ENCODE assay signal across 1 cellular context in the genomic region with DNA sequence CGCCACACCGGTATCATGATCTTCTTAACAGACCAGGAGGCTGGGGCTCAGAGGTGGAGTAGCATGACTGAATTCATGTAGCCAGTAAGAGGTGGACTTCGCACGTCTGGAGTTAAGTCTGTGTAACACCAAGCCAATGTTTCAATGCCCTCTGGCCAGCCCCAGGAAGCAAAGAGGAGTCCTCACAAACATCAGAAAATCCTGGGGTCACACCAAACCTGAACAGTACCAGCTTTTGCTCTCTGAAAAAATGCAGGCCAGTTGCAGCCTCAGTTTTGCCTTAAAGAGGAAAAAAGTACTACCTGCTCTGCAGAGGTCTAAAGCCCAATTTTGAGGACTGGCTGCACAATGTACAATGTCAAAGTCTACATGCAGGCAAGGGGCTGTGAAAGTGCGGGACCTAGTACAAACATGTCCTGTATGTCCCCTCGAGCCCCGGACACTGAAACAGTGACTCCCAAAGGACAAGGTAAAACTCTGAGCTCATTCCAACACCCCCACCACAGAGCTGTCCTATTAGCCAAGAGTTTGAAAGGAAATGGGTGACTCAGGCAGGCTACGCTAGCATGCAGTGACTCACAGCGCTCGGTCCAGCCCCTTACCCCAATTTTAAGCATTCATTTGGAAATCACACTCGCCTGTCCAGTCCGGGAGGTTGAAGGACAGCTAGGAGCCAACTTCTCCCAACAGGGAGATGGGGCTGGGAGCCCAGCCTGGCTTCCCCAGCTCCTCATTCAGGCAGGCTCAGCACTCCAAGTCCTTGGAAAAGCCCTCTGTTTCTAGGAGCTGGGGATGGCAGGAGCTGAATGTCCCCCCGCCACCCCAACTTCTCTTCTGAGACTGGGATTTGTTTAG.
A peak's percentile ranks its signal among the peaks of the same experiment; 100 is the strongest.
TF ChIP-seq lines count a peak whose summit lies in the region.

No MANE protein-coding gene starts in this region.

TF ChIP-seq in HepG2, 621 proteins besides CTCF, POLR2A, EP300 and RAD21 (continued from another document and continues in another):
- TF ChIP-seq, protein P1, sequence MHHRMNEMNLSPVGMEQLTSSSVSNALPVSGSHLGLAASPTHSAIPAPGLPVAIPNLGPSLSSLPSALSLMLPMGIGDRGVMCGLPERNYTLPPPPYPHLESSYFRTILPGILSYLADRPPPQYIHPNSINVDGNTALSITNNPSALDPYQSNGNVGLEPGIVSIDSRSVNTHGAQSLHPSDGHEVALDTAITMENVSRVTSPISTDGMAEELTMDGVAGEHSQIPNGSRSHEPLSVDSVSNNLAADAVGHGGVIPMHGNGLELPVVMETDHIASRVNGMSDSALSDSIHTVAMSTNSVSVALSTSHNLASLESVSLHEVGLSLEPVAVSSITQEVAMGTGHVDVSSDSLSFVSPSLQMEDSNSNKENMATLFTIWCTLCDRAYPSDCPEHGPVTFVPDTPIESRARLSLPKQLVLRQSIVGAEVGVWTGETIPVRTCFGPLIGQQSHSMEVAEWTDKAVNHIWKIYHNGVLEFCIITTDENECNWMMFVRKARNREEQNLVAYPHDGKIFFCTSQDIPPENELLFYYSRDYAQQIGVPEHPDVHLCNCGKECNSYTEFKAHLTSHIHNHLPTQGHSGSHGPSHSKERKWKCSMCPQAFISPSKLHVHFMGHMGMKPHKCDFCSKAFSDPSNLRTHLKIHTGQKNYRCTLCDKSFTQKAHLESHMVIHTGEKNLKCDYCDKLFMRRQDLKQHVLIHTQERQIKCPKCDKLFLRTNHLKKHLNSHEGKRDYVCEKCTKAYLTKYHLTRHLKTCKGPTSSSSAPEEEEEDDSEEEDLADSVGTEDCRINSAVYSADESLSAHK (CRISPR knock-in tag; IDR thresholded peaks at IDR 0.05; ENCODE audit: borderline replicate concordance), result 0 out of 2 replicates have a peak, but pooled peaks have one; percentile 15
- TF ChIP-seq ZC3H13 (CRISPR knock-in tag; IDR thresholded peaks at IDR 0.05), result no peak
- no peak for TF ChIP-seq FOXO4 (CRISPR knock-in tag; conservative IDR thresholded peaks at IDR 0.05)
- TF ChIP-seq ZNF264 (CRISPR knock-in tag; IDR thresholded peaks at IDR 0.05), result peak; percentile 76; the same call in 1 of the 2 replicates
- TF ChIP-seq KDM6A (CRISPR knock-in tag; IDR thresholded peaks at IDR 0.05; ENCODE audit: low read depth), result peak; percentile 33; the same call in 1 of the 2 replicates
- TF ChIP-seq ELF4 (CRISPR knock-in tag; IDR thresholded peaks at IDR 0.05; ENCODE audit: borderline replicate concordance), result no peak
- TF ChIP-seq CCAR2 (optimal IDR thresholded peaks at IDR 0.05; ENCODE audit: low read depth, low read length), result no peak
- TF ChIP-seq KAT7 (CRISPR knock-in tag; IDR thresholded peaks at IDR 0.05; ENCODE audit: borderline replicate concordance), result peak; percentile 66; the same call in 1 of the 2 replicates
- no peak for TF ChIP-seq ZNF800 (CRISPR knock-in tag; IDR thresholded peaks at IDR 0.05)
- peak; percentile 92 for TF ChIP-seq MYPOP (CRISPR knock-in tag; IDR thresholded peaks at IDR 0.05)
- TF ChIP-seq PCBP1 (IDR thresholded peaks at IDR 0.05; ENCODE audit: borderline replicate concordance, low read depth, low read length), result no peak
- no peak for TF ChIP-seq SIX4 (CRISPR knock-in tag; IDR thresholded peaks at IDR 0.05)
- TF ChIP-seq ZNF556 (CRISPR knock-in tag; IDR thresholded peaks at IDR 0.05; ENCODE audit: borderline replicate concordance), result peak; percentile 74
- peak; percentile 83; the same call in 1 of the 2 replicates for TF ChIP-seq STAT6 (CRISPR knock-in tag; IDR thresholded peaks at IDR 0.05; ENCODE audit: borderline replicate concordance)
- TF ChIP-seq, protein P2, sequence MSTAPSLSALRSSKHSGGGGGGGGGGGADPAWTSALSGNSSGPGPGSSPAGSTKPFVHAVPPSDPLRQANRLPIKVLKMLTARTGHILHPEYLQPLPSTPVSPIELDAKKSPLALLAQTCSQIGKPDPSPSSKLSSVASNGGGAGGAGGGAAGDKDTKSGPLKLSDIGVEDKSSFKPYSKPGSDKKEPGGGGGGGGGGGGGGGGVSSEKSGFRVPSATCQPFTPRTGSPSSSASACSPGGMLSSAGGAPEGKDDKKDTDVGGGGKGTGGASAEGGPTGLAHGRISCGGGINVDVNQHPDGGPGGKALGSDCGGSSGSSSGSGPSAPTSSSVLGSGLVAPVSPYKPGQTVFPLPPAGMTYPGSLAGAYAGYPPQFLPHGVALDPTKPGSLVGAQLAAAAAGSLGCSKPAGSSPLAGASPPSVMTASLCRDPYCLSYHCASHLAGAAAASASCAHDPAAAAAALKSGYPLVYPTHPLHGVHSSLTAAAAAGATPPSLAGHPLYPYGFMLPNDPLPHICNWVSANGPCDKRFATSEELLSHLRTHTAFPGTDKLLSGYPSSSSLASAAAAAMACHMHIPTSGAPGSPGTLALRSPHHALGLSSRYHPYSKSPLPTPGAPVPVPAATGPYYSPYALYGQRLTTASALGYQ (CRISPR knock-in tag; IDR thresholded peaks at IDR 0.05), result no peak
- TF ChIP-seq MBD4 (IDR thresholded peaks at IDR 0.05; ENCODE audit: borderline replicate concordance, low read length), result no peak
- peak; percentile 81; the same call in 1 of the 2 replicates for TF ChIP-seq ZNF12 (CRISPR knock-in tag; IDR thresholded peaks at IDR 0.05)
- TF ChIP-seq MAF1 (CRISPR knock-in tag; IDR thresholded peaks at IDR 0.05; ENCODE audit: borderline replicate concordance), result no peak
- peak; percentile 58; the same call in 1 of the 2 replicates for TF ChIP-seq SP2 (CRISPR knock-in tag; IDR thresholded peaks at IDR 0.05)
- no peak for TF ChIP-seq NFIC (IDR thresholded peaks at IDR 0.05; ENCODE audit: low read length)
- TF ChIP-seq PHF8 (CRISPR knock-in tag; IDR thresholded peaks at IDR 0.05), result no peak
- 0 out of 2 replicates have a peak, but pooled peaks have one; percentile 22 for TF ChIP-seq SMAD3 (CRISPR knock-in tag; IDR thresholded peaks at IDR 0.05)
- TF ChIP-seq NFE2 (CRISPR knock-in tag; IDR thresholded peaks at IDR 0.05), result no peak
- no peak for TF ChIP-seq DNMT1 (CRISPR knock-in tag; IDR thresholded peaks at IDR 0.05)
- TF ChIP-seq ZNF713 (CRISPR knock-in tag; IDR thresholded peaks at IDR 0.05), result no peak; the same call in 1 of the 2 replicates
- no peak for TF ChIP-seq ZFP36L1 (CRISPR knock-in tag; IDR thresholded peaks at IDR 0.05)
- TF ChIP-seq ZNF558 (CRISPR knock-in tag; IDR thresholded peaks at IDR 0.05; ENCODE audit: borderline replicate concordance), result no peak
- TF ChIP-seq STAG1 (CRISPR knock-in tag; IDR thresholded peaks at IDR 0.05), result no peak
- TF ChIP-seq NR3C1 (CRISPR knock-in tag; IDR thresholded peaks at IDR 0.05), result no peak
- TF ChIP-seq ZNF382 (CRISPR knock-in tag; IDR thresholded peaks at IDR 0.05; ENCODE audit: borderline replicate concordance), result no peak
- TF ChIP-seq RELA (CRISPR knock-in tag; IDR thresholded peaks at IDR 0.05), result no peak
- no peak; the same call in 1 of the 2 replicates for TF ChIP-seq ZBTB25 (CRISPR knock-in tag; IDR thresholded peaks at IDR 0.05)
- TF ChIP-seq SIN3A (IDR thresholded peaks at IDR 0.05; ENCODE audit: borderline replicate concordance, low read depth, low read length), result peak; percentile 51; the same call in 1 of the 2 replicates
- TF ChIP-seq ZNF343 (CRISPR knock-in tag; IDR thresholded peaks at IDR 0.05), result peak; percentile 66; the same call in 1 of the 2 replicates
- peak; percentile 25; the same call in 1 of the 2 replicates for TF ChIP-seq ATF7 (IDR thresholded peaks at IDR 0.05)
- TF ChIP-seq ATF7 (CRISPR knock-in tag; IDR thresholded peaks at IDR 0.05), result peak; percentile 77; the same call in 1 of the 2 replicates
- TF ChIP-seq, protein P3, sequence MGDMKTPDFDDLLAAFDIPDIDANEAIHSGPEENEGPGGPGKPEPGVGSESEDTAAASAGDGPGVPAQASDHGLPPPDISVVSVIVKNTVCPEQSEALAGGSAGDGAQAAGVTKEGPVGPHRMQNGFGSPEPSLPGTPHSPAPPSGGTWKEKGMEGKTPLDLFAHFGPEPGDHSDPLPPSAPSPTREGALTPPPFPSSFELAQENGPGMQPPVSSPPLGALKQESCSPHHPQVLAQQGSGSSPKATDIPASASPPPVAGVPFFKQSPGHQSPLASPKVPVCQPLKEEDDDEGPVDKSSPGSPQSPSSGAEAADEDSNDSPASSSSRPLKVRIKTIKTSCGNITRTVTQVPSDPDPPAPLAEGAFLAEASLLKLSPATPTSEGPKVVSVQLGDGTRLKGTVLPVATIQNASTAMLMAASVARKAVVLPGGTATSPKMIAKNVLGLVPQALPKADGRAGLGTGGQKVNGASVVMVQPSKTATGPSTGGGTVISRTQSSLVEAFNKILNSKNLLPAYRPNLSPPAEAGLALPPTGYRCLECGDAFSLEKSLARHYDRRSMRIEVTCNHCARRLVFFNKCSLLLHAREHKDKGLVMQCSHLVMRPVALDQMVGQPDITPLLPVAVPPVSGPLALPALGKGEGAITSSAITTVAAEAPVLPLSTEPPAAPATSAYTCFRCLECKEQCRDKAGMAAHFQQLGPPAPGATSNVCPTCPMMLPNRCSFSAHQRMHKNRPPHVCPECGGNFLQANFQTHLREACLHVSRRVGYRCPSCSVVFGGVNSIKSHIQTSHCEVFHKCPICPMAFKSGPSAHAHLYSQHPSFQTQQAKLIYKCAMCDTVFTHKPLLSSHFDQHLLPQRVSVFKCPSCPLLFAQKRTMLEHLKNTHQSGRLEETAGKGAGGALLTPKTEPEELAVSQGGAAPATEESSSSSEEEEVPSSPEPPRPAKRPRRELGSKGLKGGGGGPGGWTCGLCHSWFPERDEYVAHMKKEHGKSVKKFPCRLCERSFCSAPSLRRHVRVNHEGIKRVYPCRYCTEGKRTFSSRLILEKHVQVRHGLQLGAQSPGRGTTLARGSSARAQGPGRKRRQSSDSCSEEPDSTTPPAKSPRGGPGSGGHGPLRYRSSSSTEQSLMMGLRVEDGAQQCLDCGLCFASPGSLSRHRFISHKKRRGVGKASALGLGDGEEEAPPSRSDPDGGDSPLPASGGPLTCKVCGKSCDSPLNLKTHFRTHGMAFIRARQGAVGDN (CRISPR knock-in tag; IDR thresholded peaks at IDR 0.05), result peak; percentile 73
- TF ChIP-seq, protein P4, sequence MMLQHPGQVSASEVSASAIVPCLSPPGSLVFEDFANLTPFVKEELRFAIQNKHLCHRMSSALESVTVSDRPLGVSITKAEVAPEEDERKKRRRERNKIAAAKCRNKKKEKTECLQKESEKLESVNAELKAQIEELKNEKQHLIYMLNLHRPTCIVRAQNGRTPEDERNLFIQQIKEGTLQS (CRISPR knock-in tag; IDR thresholded peaks at IDR 0.05), result peak; percentile 86
- peak; percentile 50; the same call in 1 of the 2 replicates for TF ChIP-seq DNMT3B (CRISPR knock-in tag; conservative IDR thresholded peaks at IDR 0.05)
- TF ChIP-seq HIVEP1 (CRISPR knock-in tag; IDR thresholded peaks at IDR 0.05), result no peak
- TF ChIP-seq AGO1 (IDR thresholded peaks at IDR 0.05; ENCODE audit: low read depth, low read length, poor library complexity, severe bottlenecking), result no peak
